21 cellular contexts compared by ENCODE assay signal in genomic region chr10:79327090-79327457, GRCh38. TPM values are rescaled to one million over a fixed set of nuclear protein-coding genes. Genes with fewer than 3 reads are reported as not detected.
A peak's percentile ranks its signal among the peaks of the same experiment; 100 is the strongest.
DNase-seq lines count a peak whose midpoint lies in the region; ATAC-seq, FAIRE-seq and TF ChIP-seq lines count a peak whose summit lies in the region.
"Had no signal": no experiment of that assay in that cellular context is flagged by ENCODE, and none has a peak within 500 bp of the region (broad histone marks: within the 10 kb centered on the region; RNA-seq: fewer than 3 reads in every experiment).

No MANE protein-coding gene starts in this region.

- no peak for DNase-seq in GM18507 (ENCODE audit: extremely low spot score, insufficient read length, low read depth)
- DNase-seq in chondrocyte (ENCODE audit: low spot score): peak; percentile 61
- DNase-seq in 8988T: no peak
- no peak for DNase-seq in NCI-H446 treated with DMSO at 0.1 percent for 48 hours (lab: John Stamatoyannopoulos, UW)
- DNase-seq in activated effector memory CD4-positive, alpha-beta T cell treated with anti-CD3 and anti-CD28 coated beads, Interleukin-2, amount 50 U/mL, for 16 hours: no peak
- DNase-seq: activated CD4-positive, alpha-beta T cell treated with anti-CD3 and anti-CD28 coated beads, Interleukin-2, amount 10 ng/mL, durations not matched to agents 24 days and 14 days; activated CD8-positive, alpha-beta memory T cell treated with anti-CD3 and anti-CD28 coated beads, Interleukin-2, amount 50 U/mL, for 48 hours; activated naive CD4-positive, alpha-beta T cell; CD8-positive, alpha-beta memory T cell; central memory CD4-positive, alpha-beta T cell; DMS79 treated with DMSO at 0.1 percent for 48 hours; KG1; left ventricle myocardium inferior; NCI-H1092 treated with DMSO at 0.1 percent for 48 hours; NCI-H2081; NCI-H510A treated with DMSO at 0.1 percent for 48 hours; stimulated activated naive CD8-positive, alpha-beta T cell treated with anti-CD3 and anti-CD28 coated beads, Interleukin-15, Interleukin-2, amounts not matched to agents 100 U/mL and 50 U/mL, for 24 hours had no signal

- H3K36me3 Mint-ChIP-seq in chondrocyte (ENCODE audit: low read depth): peaks cover under 1% of the 10 kb centered on the region
- H3K36me3 Mint-ChIP-seq: CD8-positive, alpha-beta memory T cell; type B pancreatic cell had no signal

- FAIRE-seq in GM18507 (lab: Jason Lieb, UNC): peak; percentile 65

- ATAC-seq in GM19463 (IDR thresholded peaks at IDR 0.05; ENCODE audit: unreplicated experiment) (peak; percentile 23), HG02798 (IDR thresholded peaks at IDR 0.05; ENCODE audit: poor library complexity, unreplicated experiment) (peak; percentile 65), GM21717 (IDR thresholded peaks at IDR 0.05; ENCODE audit: unreplicated experiment) (no peak)
- ATAC-seq: stimulated activated naive CD8-positive, alpha-beta T cell treated with anti-CD3 and anti-CD28 coated beads, Interleukin-15, Interleukin-2, amounts not matched to agents 100 U/mL and 50 U/mL, for 24 hours had no signal

- TF ChIP-seq CTCF in chondrocyte (IDR thresholded peaks at IDR 0.05): no peak

- H3K4me1 Mint-ChIP-seq in chondrocyte (ENCODE audit: low read depth): peaks cover 15% of the 10 kb centered on the region

- H3K27ac Mint-ChIP-seq in chondrocyte (ENCODE audit: unreplicated experiment): no peak overlapping the region
- H3K27ac Mint-ChIP-seq: activated CD4-positive, alpha-beta T cell treated with anti-CD3 and anti-CD28 coated beads, Interleukin-2, amount 10 ng/mL, durations not matched to agents 24 days and 14 days; type B pancreatic cell had no signal

- H3K4me3 Mint-ChIP-seq in chondrocyte (ENCODE audit: unreplicated experiment): no peak overlapping the region
- H3K4me3 Mint-ChIP-seq: activated CD4-positive, alpha-beta T cell treated with anti-CD3 and anti-CD28 coated beads, Interleukin-2, amount 10 ng/mL, durations not matched to agents 24 days and 14 days; CD8-positive, alpha-beta memory T cell; type B pancreatic cell had no signal

- H3K27me3 Mint-ChIP-seq in chondrocyte (ENCODE audit: low read depth): no peaks in the 10 kb centered on the region
- H3K27me3 Mint-ChIP-seq: activated CD4-positive, alpha-beta T cell treated with anti-CD3 and anti-CD28 coated beads, Interleukin-2, amount 10 ng/mL, durations not matched to agents 24 days and 14 days; type B pancreatic cell had no signal

- peaks cover 3% of the 10 kb centered on the region for H3K9me3 Mint-ChIP-seq in chondrocyte (ENCODE audit: low read depth)
- H3K9me3 Mint-ChIP-seq: CD8-positive, alpha-beta memory T cell; type B pancreatic cell had no signal

RNA-seq across cellular contexts. Expression of gene PPIF, which starts 20.2 kb away (rescaled TPM):
- total RNA-seq in chondrocyte: 11.0 to 16.2 TPM (median 15.2 TPM) in 3 replicates
